20 cellular contexts compared by ENCODE assay signal in genomic region chrY:12615732-12616450, GRCh38.
"Had no signal": no experiment of that assay in that cellular context is flagged by ENCODE, and none has a peak within 500 bp of the region (broad histone marks: within the 10 kb centered on the region; RNA-seq: fewer than 3 reads in every experiment).

No MANE protein-coding gene starts in this region.

- H3K4me1 ChIP-seq: colonic mucosa, esophagus squamous epithelium, gastrocnemius medialis, heart right ventricle, right atrium auricular region, sigmoid colon, testis, transverse colon had no signal

- H3K9me3 ChIP-seq: colonic mucosa, esophagus squamous epithelium, gastrocnemius medialis, mucosa of descending colon, ovary, right atrium auricular region, sigmoid colon, testis, transverse colon had no signal

- H3K27me3 ChIP-seq: colonic mucosa, esophagus squamous epithelium, gastrocnemius medialis, heart right ventricle, ovary, right atrium auricular region, sigmoid colon, testis, transverse colon had no signal

- DNase-seq: colonic mucosa; dermis blood vessel endothelial cell; esophagus squamous epithelium; gastrocnemius medialis; heart right ventricle; hypothalamus; kidney glomerular epithelial cell; mammary epithelial cell; natural killer cell; ovary; sigmoid colon; stimulated activated CD4-positive, alpha-beta T cell treated with anti-CD3 and anti-CD28 coated beads, Interleukin-2, amount 100 ng/mL, for 24 hours; stimulated activated CD4-positive, alpha-beta T cell treated with anti-CD3 and anti-CD28 coated beads, Interleukin-4, amount 100 ng/mL, for 4 hours; stimulated activated naive B cell treated with anti-CD40 and anti-IgM and Interleukin-4, amounts not matched to agents 10 μg/mL and 1 μg/mL and 100 μg/mL, for 72 hours; stimulated activated naive CD8-positive, alpha-beta T cell treated with anti-CD3 and anti-CD28 coated beads, Interleukin-15, amount 100 ng/mL, for 72 hours; testis; transverse colon had no signal

- H3K27ac ChIP-seq: colonic mucosa, esophagus squamous epithelium, gastrocnemius medialis, heart right ventricle, ovary, right atrium auricular region, sigmoid colon, skin epidermis, testis, transverse colon had no signal

- H3K36me3 ChIP-seq: colonic mucosa, esophagus squamous epithelium, gastrocnemius medialis, heart right ventricle, ovary, right atrium auricular region, sigmoid colon, transverse colon had no signal

- H3K4me3 ChIP-seq: colonic mucosa, esophagus squamous epithelium, gastrocnemius medialis, heart right ventricle, mucosa of descending colon, ovary, right atrium auricular region, sigmoid colon, skin epidermis, testis, transverse colon had no signal
